ENCODE assay signal across 27 cellular contexts in genomic region chr5:122576266-122577016, GRCh38.
"Had no signal": no experiment of that assay in that cellular context is flagged by ENCODE, and none has a peak within 500 bp of the region (broad histone marks: within the 10 kb centered on the region; RNA-seq: fewer than 3 reads in every experiment).

No MANE protein-coding gene starts in this region.

- DNase-seq: activated CD4-positive, CD25-positive, alpha-beta regulatory T cell treated with anti-CD3 and anti-CD28 coated beads, Interleukin-2, amount 50 U/mL, for 72 hours; activated CD8-positive, alpha-beta memory T cell treated with anti-CD3 and anti-CD28 coated beads for 24 hours; activated CD8-positive, alpha-beta memory T cell treated with anti-CD3 and anti-CD28 coated beads, Interleukin-2, amount 50 U/mL, for 48 hours; activated effector memory CD4-positive, alpha-beta T cell treated with anti-CD3 and anti-CD28 coated beads, Interleukin-2, amount 50 U/mL, for 16 hours; activated naive CD4-positive, alpha-beta T cell treated with anti-CD3 and anti-CD28 coated beads, Interleukin-2, amount 50 U/mL, for 16 hours; activated T-cell treated with anti-CD3 and anti-CD28 coated beads, Interleukin-2, amount 50 U/mL, for 72 hours; body of pancreas; central memory CD4-positive, alpha-beta T cell; erythroblast; heart right ventricle; kidney glomerular epithelial cell; left ventricle myocardium superior; mucosa of descending colon; naive B cell; ovary; psoas muscle; right cardiac atrium; stimulated activated CD4-positive, alpha-beta T cell treated with anti-CD3 and anti-CD28 coated beads, Interleukin-15, amount 100 ng/mL, for 24 hours; stimulated activated CD4-positive, alpha-beta T cell treated with anti-CD3 and anti-CD28 coated beads, Interleukin-2, amount 100 ng/mL, for 48 hours; trophoblast cell had no signal

- H3K27me3 ChIP-seq: body of pancreas, neural progenitor cell, ovary, suprapubic skin had no signal

- H3K9me3 Mint-ChIP-seq: activated T-cell treated with anti-CD3 and anti-CD28 coated beads, Interleukin-2, amount 50 U/mL, for 72 hours; memory B cell; neural progenitor cell; stimulated activated naive CD8-positive, alpha-beta T cell treated with anti-CD3 and anti-CD28 coated beads, Interleukin-15, Interleukin-2, amounts not matched to agents 100 ng/mL and 50 ng/mL, for 24 hours; T-helper 1 cell treated with Interleukin-12 subunit alpha and Interleukin-12 subunit beta and Interleukin-4 antibody, amounts not matched to agents 30 μg/mL and 1 μg/mL, for 36 hours had no signal

- ATAC-seq: activated T-cell treated with anti-CD3 and anti-CD28 coated beads, Interleukin-2, amount 50 U/mL, for 72 hours; body of pancreas; heart right ventricle; left ventricle myocardium superior; mucosa of descending colon; psoas muscle; right cardiac atrium had no signal

- H3K27ac Mint-ChIP-seq: activated T-cell treated with anti-CD3 and anti-CD28 coated beads, Interleukin-2, amount 50 U/mL, for 72 hours; memory B cell; neural progenitor cell; stimulated activated naive CD8-positive, alpha-beta T cell treated with anti-CD3 and anti-CD28 coated beads, Interleukin-15, Interleukin-2, amounts not matched to agents 100 ng/mL and 50 ng/mL, for 24 hours; T-helper 1 cell treated with Interleukin-12 subunit alpha and Interleukin-12 subunit beta and Interleukin-4 antibody, amounts not matched to agents 30 μg/mL and 1 μg/mL, for 36 hours had no signal

- H3K27ac ChIP-seq: body of pancreas, coronary artery, heart right ventricle, neural progenitor cell, ovary, psoas muscle, skin epidermis, suprapubic skin had no signal

- H3K36me3 Mint-ChIP-seq: neural progenitor cell had no signal

- H3K4me3 ChIP-seq: body of pancreas, coronary artery, heart right ventricle, mucosa of descending colon, neural progenitor cell, ovary, psoas muscle, skin epidermis, suprapubic skin had no signal

- H3K4me1 Mint-ChIP-seq: neural progenitor cell had no signal

- H3K4me3 Mint-ChIP-seq: activated T-cell treated with anti-CD3 and anti-CD28 coated beads, Interleukin-2, amount 50 U/mL, for 72 hours; memory B cell; naive B cell; neural progenitor cell; stimulated activated naive CD8-positive, alpha-beta T cell treated with anti-CD3 and anti-CD28 coated beads, Interleukin-15, Interleukin-2, amounts not matched to agents 100 ng/mL and 50 ng/mL, for 24 hours; T-helper 1 cell treated with Interleukin-12 subunit alpha and Interleukin-12 subunit beta and Interleukin-4 antibody, amounts not matched to agents 30 μg/mL and 1 μg/mL, for 36 hours had no signal

- H3K36me3 ChIP-seq: heart right ventricle, neural progenitor cell, ovary, suprapubic skin had no signal
